Comparison of ENCODE assay signal across 8 cellular contexts in the genomic region with DNA sequence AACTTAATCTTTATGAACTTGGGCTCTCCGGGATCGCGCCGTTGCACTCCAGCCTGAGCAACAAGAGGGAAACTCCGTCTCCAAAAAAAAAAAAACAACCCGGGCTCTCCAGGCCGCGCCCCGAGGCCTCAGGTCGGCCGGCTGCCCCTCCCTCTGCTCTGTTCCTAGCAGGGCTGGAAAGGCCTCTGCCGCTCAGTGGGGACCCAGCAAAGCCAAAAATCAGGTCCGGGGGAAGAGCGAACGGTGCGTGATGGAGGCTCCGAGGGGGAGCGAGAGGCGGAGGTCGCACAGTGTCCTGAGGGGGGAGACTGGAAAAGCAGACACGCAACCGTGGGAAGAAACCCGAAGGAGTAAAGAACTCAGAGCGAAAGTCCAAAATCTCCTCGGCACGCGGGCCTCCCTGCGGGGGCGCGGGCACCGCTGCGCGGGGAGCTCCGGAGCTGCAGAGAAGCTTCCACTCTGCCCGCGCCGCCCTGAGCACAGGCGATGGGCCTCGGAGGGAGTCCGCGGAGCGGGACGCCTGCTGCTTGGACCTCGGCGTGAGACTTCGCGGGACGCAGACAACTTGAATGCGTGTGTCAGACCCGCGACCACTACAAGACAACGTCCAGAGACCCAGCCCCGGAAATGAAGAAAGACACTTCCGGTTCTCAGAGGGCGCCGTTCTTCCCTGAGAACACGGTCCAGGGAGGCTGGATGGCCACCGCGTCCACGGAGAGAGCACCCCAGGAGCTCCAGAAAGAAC.
A peak's percentile ranks its signal among the peaks of the same experiment; 100 is the strongest.
DNase-seq lines count a peak whose midpoint lies in the region; ATAC-seq and TF ChIP-seq lines count a peak whose summit lies in the region.

No MANE protein-coding gene starts in this region.

- TF ChIP-seq CTCF in cardiac muscle cell (IDR thresholded peaks at IDR 0.05; ENCODE audit: low read depth, low read length) (no peak), progenitor cell of endocrine pancreas (IDR thresholded peaks at IDR 0.05; ENCODE audit: unreplicated experiment) (no peak)

- H3K27me3 Mint-ChIP-seq in activated CD8-positive, alpha-beta T cell treated with anti-CD3 and anti-CD28 coated beads, Interleukin-2, amount 10 ng/mL, durations not matched to agents 7 days and 5 days (ENCODE audit: low read depth): no peaks in the 10 kb centered on the region
- H3K27me3 Mint-ChIP-seq in progenitor cell of endocrine pancreas: peaks cover 18% of the 10 kb centered on the region

- DNase-seq in H7: peak; percentile 37
- DNase-seq in activated CD8-positive, alpha-beta T cell treated with anti-CD3 and anti-CD28 coated beads, Interleukin-2, amount 10 ng/mL, durations not matched to agents 7 days and 5 days: no peak
- DNase-seq in cardiac muscle cell (ENCODE audit: low read depth in 1 of 2, low spot score in 1 of 2): peak; percentile 8 to 22
- DNase-seq in progenitor cell of endocrine pancreas (ENCODE audit: low spot score, unreplicated experiment): peak; percentile 14
- DNase-seq in NCI-H446 (lab: John Stamatoyannopoulos, UW): no peak
- DNase-seq in SW 1271 (lab: John Stamatoyannopoulos, UW): no peak
- DNase-seq in MV-4-11 (lab: John Stamatoyannopoulos, UW): no peak

- H3K4me3 Mint-ChIP-seq in activated CD8-positive, alpha-beta T cell treated with anti-CD3 and anti-CD28 coated beads, Interleukin-2, amount 10 ng/mL, durations not matched to agents 7 days and 5 days: peak overlapping the region; percentile 67
- H3K4me3 Mint-ChIP-seq in progenitor cell of endocrine pancreas (ENCODE audit: low read depth): peak overlapping the region; percentile 87

- H3K27me3 ChIP-seq in H7 (ENCODE audit: control insufficient read depth, insufficient read depth, low read length): no peaks in the 10 kb centered on the region; the same call in 1 of the 2 replicates
- peaks cover 64% of the 10 kb centered on the region for H3K27me3 ChIP-seq in cardiac muscle cell

- H3K27ac ChIP-seq in cardiac muscle cell: no peak overlapping the region

- H3K4me3 ChIP-seq in H7 (ENCODE audit: insufficient read depth, low read depth, low read length) (peak overlapping the region; percentile 54), cardiac muscle cell (peak overlapping the region; percentile 35)

- H3K9me3 Mint-ChIP-seq in activated CD8-positive, alpha-beta T cell treated with anti-CD3 and anti-CD28 coated beads, Interleukin-2, amount 10 ng/mL, durations not matched to agents 7 days and 5 days (ENCODE audit: insufficient read depth): no peaks in the 10 kb centered on the region
- H3K9me3 Mint-ChIP-seq in progenitor cell of endocrine pancreas (ENCODE audit: low read depth): peaks cover 3% of the 10 kb centered on the region

- H3K4me1 Mint-ChIP-seq in activated CD8-positive, alpha-beta T cell treated with anti-CD3 and anti-CD28 coated beads, Interleukin-2, amount 10 ng/mL, durations not matched to agents 7 days and 5 days (ENCODE audit: low read depth): peaks cover 6% of the 10 kb centered on the region
- no peaks in the 10 kb centered on the region for H3K4me1 Mint-ChIP-seq in progenitor cell of endocrine pancreas (ENCODE audit: low read depth)

- no peaks in the 10 kb centered on the region for H3K36me3 Mint-ChIP-seq in activated CD8-positive, alpha-beta T cell treated with anti-CD3 and anti-CD28 coated beads, Interleukin-2, amount 10 ng/mL, durations not matched to agents 7 days and 5 days (ENCODE audit: low read depth)
- no peaks in the 10 kb centered on the region for H3K36me3 Mint-ChIP-seq in progenitor cell of endocrine pancreas (ENCODE audit: insufficient read depth)

- no peaks in the 10 kb centered on the region for H3K4me1 ChIP-seq in cardiac muscle cell (ENCODE audit: low read depth)

- no peak overlapping the region for H3K27ac Mint-ChIP-seq in activated CD8-positive, alpha-beta T cell treated with anti-CD3 and anti-CD28 coated beads, Interleukin-2, amount 10 ng/mL, durations not matched to agents 7 days and 5 days
- H3K27ac Mint-ChIP-seq in progenitor cell of endocrine pancreas: peak overlapping the region; percentile 96

- ATAC-seq in activated CD8-positive, alpha-beta T cell treated with anti-CD3 and anti-CD28 coated beads, Interleukin-2, amount 10 ng/mL, durations not matched to agents 7 days and 5 days: peak; percentile 39
- ATAC-seq in GM21423 (IDR thresholded peaks at IDR 0.05; ENCODE audit: unreplicated experiment): no peak

- H3K9me3 ChIP-seq in cardiac muscle cell (ENCODE audit: low read depth): no peaks in the 10 kb centered on the region

- CTCF ChIA-PET in activated CD8-positive, alpha-beta T cell treated with anti-CD3 and anti-CD28 coated beads, Interleukin-2, amount 10 ng/mL, durations not matched to agents 7 days and 5 days (lab: Charles Lee): no interaction called here

- POLR2A ChIA-PET in activated CD8-positive, alpha-beta T cell treated with anti-CD3 and anti-CD28 coated beads, Interleukin-2, amount 10 ng/mL, durations not matched to agents 7 days and 5 days (lab: Charles Lee): no interaction called here

- no peaks in the 10 kb centered on the region for H3K36me3 ChIP-seq in H7 (replicated peaks; ENCODE audit: control insufficient read depth, insufficient read depth, low read length)
- no peaks in the 10 kb centered on the region for H3K36me3 ChIP-seq in cardiac muscle cell

Comparison
In these comparisons a context has a peak if more than half of its experiments do, and no peak if none do; other contexts are left out.
1. DNase-seq: peak in H7 (single experiment), cardiac muscle cell (2 of 2) and progenitor cell of endocrine pancreas (single experiment); none in activated CD8-positive, alpha-beta T cell treated with anti-CD3 and anti-CD28 coated beads, Interleukin-2, amount 10 ng/mL, durations not matched to agents 7 days and 5 days (single experiment), NCI-H446 (0 of 2), SW 1271 (0 of 2) and MV-4-11 (single experiment).